ENCODE assay signal across 33 cellular contexts in genomic region chr18:65937180-65937579, GRCh38.
"Had no signal": no experiment of that assay in that cellular context is flagged by ENCODE, and none has a peak within 500 bp of the region (broad histone marks: within the 10 kb centered on the region; RNA-seq: fewer than 3 reads in every experiment).

No MANE protein-coding gene starts in this region.

- H3K4me3 ChIP-seq: adrenal gland, ascending aorta, body of pancreas, breast epithelium, cardiac muscle cell had no signal

- H3K27ac ChIP-seq: adrenal gland, ascending aorta, body of pancreas, brain microvascular endothelial cell, breast epithelium, cardiac muscle cell had no signal

- H3K36me3 ChIP-seq: adrenal gland, ascending aorta, brain microvascular endothelial cell, breast epithelium, cardiac muscle cell had no signal

- H3K27me3 ChIP-seq: adrenal gland, ascending aorta, body of pancreas, brain microvascular endothelial cell, breast epithelium, cardiac muscle cell had no signal

- FAIRE-seq: astrocyte, bronchial epithelial cell had no signal

- H3K4me1 ChIP-seq: adrenal gland, ascending aorta, body of pancreas, breast epithelium had no signal

- H3K9me3 ChIP-seq: adrenal gland, ascending aorta, body of pancreas, breast epithelium had no signal

- DNase-seq: activated effector memory CD4-positive, alpha-beta T cell treated with anti-CD3 and anti-CD28 coated beads, Interleukin-2, amount 50 U/mL, for 16 hours; activated effector memory CD4-positive, alpha-beta T cell treated with Interleukin-2 at 50 U/mL for 16 hours; activated gamma-delta T cell; activated gamma-delta T cell treated with Interleukin-2 at 50 U/mL for 16 hours; activated naive CD4-positive, alpha-beta T cell; activated naive CD4-positive, alpha-beta T cell treated with anti-CD3 and anti-CD28 coated beads for 36 hours; activated naive CD4-positive, alpha-beta T cell treated with anti-CD3 and anti-CD28 coated beads, Interleukin-2, amount 10 ng/mL, durations not matched to agents 7 days and 5 days; activated naive CD4-positive, alpha-beta T cell treated with anti-CD3 and anti-CD28 coated beads, Interleukin-2, amount 50 U/mL, for 16 hours; activated naive CD4-positive, alpha-beta T cell treated with Interleukin-2 at 50 U/mL for 16 hours; activated naive CD8-positive, alpha-beta T cell treated with anti-CD3 and anti-CD28 coated beads for 36 hours; activated naive CD8-positive, alpha-beta T cell treated with anti-CD3 and anti-CD28 coated beads, Interleukin-2, amount 10 ng/mL, durations not matched to agents 7 days and 5 days; activated naive CD8-positive, alpha-beta T cell treated with anti-CD3 and anti-CD28 coated beads, Interleukin-2, amount 50 U/mL, for 24 hours; activated T-cell treated with anti-CD3 and anti-CD28 coated beads, Interleukin-2, amount 50 U/mL, for 24 hours; activated T-cell treated with anti-CD3 and anti-CD28 coated beads, Interleukin-2, amount 50 U/mL, for 4 hours; activated T-cell treated with anti-CD3 and anti-CD28 coated beads, Interleukin-2, amount 50 U/mL, for 48 hours; activated T-cell treated with anti-CD3 and anti-CD28 coated beads, Interleukin-2, amount 50 U/mL, for 72 hours; adrenal gland; amniotic stem cell; amygdala; anterior cingulate cortex; aorta; body of pancreas; brain microvascular endothelial cell; caudate nucleus; central memory CD4-positive, alpha-beta T cell; cerebellar nuclear complex had no signal

- ATAC-seq: activated naive CD4-positive, alpha-beta T cell treated with anti-CD3 and anti-CD28 coated beads, Interleukin-2, amount 50 U/mL, for 72 hours; activated naive CD8-positive, alpha-beta T cell treated with anti-CD3 and anti-CD28 coated beads, Interleukin-2, amount 50 U/mL, for 24 hours; activated T-cell treated with anti-CD3 and anti-CD28 coated beads, Interleukin-2, amount 50 U/mL, for 4 hours; activated T-cell treated with anti-CD3 and anti-CD28 coated beads, Interleukin-2, amount 50 U/mL, for 72 hours; activated T-helper 17 cell treated with anti-CD3 and anti-CD28 coated beads, Interleukin-2, amount 50 U/mL, for 72 hours; body of pancreas had no signal
